ENCODE assay signal across 34 cellular contexts in genomic region chr15:48955370-48955769, GRCh38. TPM values are rescaled to one million over a fixed set of nuclear protein-coding genes. Genes with fewer than 3 reads are reported as not detected.
"Had no signal": no experiment of that assay in that cellular context is flagged by ENCODE, and none has a peak within 500 bp of the region (broad histone marks: within the 10 kb centered on the region; RNA-seq: fewer than 3 reads in every experiment).

No MANE protein-coding gene starts in this region.

- H3K36me3 ChIP-seq: adrenal gland, breast epithelium, cardiac muscle cell, esophagus squamous epithelium, gastroesophageal sphincter, heart right ventricle, WERI-Rb-1 had no signal

- H3K27ac ChIP-seq: adrenal gland, breast epithelium, cardiac muscle cell, esophagus squamous epithelium, gastroesophageal sphincter, heart right ventricle, WERI-Rb-1 had no signal

- DNase-seq: activated B cell treated with CpG ODN at 0.5 μM for 24 hours; activated CD4-positive, alpha-beta T cell treated with anti-CD3 and anti-CD28 coated beads for 48 hours; activated CD4-positive, alpha-beta T cell treated with anti-CD3 and anti-CD28 coated beads, Interleukin-2, amount 50 U/mL, for 1 hour; activated CD4-positive, alpha-beta T cell treated with anti-CD3 and anti-CD28 coated beads, Interleukin-2, amount 50 U/mL, for 48 hours; activated CD8-positive, alpha-beta memory T cell treated with anti-CD3 and anti-CD28 coated beads for 24 hours; activated CD8-positive, alpha-beta T cell treated with anti-CD3 and anti-CD28 coated beads for 36 hours; activated effector memory CD4-positive, alpha-beta T cell treated with Interleukin-2 at 50 U/mL for 16 hours; activated gamma-delta T cell treated with Interleukin-2 at 50 U/mL for 16 hours; activated naive CD4-positive, alpha-beta T cell treated with Interleukin-2 at 50 U/mL for 16 hours; activated naive CD8-positive, alpha-beta T cell treated with anti-CD3 and anti-CD28 coated beads for 36 hours; activated naive CD8-positive, alpha-beta T cell treated with anti-CD3 and anti-CD28 coated beads, Interleukin-2, amount 50 U/mL, for 24 hours; activated T-cell treated with anti-CD3 and anti-CD28 coated beads, Interleukin-2, amount 50 U/mL, for 4 hours; adrenal gland; amygdala; aorta; central memory CD4-positive, alpha-beta T cell; cerebellar nuclear complex; cortex of kidney; dermis blood vessel endothelial cell; effector CD4-positive, alpha-beta T cell; effector memory CD8-positive, alpha-beta T cell; erythroblast; esophagus squamous epithelium; foreskin melanocyte; heart right ventricle; T-helper 1 cell; T-helper 17 cell; T1000; WERI-Rb-1 had no signal

- H3K4me1 ChIP-seq: adrenal gland, breast epithelium, esophagus squamous epithelium had no signal

- H3K9me3 ChIP-seq: adrenal gland, breast epithelium, esophagus squamous epithelium, gastroesophageal sphincter, heart right ventricle had no signal

- H3K4me3 ChIP-seq: adrenal gland, breast epithelium, cardiac muscle cell, esophagus squamous epithelium, gastroesophageal sphincter, heart right ventricle had no signal

- H3K27me3 ChIP-seq: adrenal gland, breast epithelium, esophagus squamous epithelium, gastroesophageal sphincter, heart right ventricle had no signal

- ATAC-seq: activated CD4-positive, CD25-positive, alpha-beta regulatory T cell treated with anti-CD3 and anti-CD28 coated beads, Interleukin-2, amount 50 U/mL, for 24 hours; activated CD8-positive, alpha-beta T cell treated with anti-CD3 and anti-CD28 coated beads for 36 hours; activated naive CD8-positive, alpha-beta T cell treated with anti-CD3 and anti-CD28 coated beads, Interleukin-2, amount 50 U/mL, for 24 hours; activated T-cell treated with anti-CD3 and anti-CD28 coated beads, Interleukin-2, amount 50 U/mL, for 4 hours; activated T-helper 17 cell treated with anti-CD3 and anti-CD28 coated beads, Interleukin-2, amount 50 U/mL, for 72 hours; effector memory CD8-positive, alpha-beta T cell; gastroesophageal sphincter; T-helper 17 cell had no signal

RNA-seq across cellular contexts. Expression of gene SHC4, which starts 8.3 kb away (rescaled TPM):
- total RNA-seq: activated B cell treated with CpG ODN at 0.5 μM for 24 hours had no signal
